In the genomic region with DNA sequence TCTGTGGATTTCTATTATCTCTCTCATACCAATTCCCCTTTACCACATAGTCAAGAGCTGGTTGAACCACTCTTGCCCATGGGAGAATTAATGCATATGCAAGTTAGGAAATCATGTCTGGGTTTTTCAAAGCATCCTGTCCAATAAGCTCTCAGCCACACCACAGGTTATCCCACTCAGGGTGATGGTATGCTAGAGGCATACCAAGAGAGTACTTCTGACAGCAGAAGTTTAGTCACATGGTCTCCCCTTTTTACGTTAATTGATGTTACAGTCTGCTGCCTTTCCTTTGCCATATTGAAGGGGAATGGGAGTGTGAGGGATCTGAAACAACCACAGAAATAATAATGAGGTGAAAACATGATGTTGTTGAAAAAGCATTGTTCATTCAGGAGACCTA, we compare ENCODE assay signal across 27 cellular contexts.
A peak's percentile ranks its signal among the peaks of the same experiment; 100 is the strongest.
DNase-seq lines count a peak whose midpoint lies in the region; ATAC-seq, FAIRE-seq and TF ChIP-seq lines count a peak whose summit lies in the region.
"Had no signal": no experiment of that assay in that cellular context is flagged by ENCODE, and none has a peak within 500 bp of the region (broad histone marks: within the 10 kb centered on the region; RNA-seq: fewer than 3 reads in every experiment).

No MANE protein-coding gene starts in this region.

- H3K79me1 ChIP-seq in H9 (ENCODE audit: insufficient read depth, low read depth, low read length, poor library complexity, severe bottlenecking) (no peaks in the 10 kb centered on the region), H1 (ENCODE audit: low read depth, low read length) (no peaks in the 10 kb centered on the region)

- H4K20me1 ChIP-seq in H9 (ENCODE audit: control insufficient read depth, insufficient read depth, insufficient read length) (no peaks in the 10 kb centered on the region), H1 (replicated peaks in 1 of 2; ENCODE audit: control insufficient read depth in 1 of 2, insufficient read depth in 2 of 2, low read length in 2 of 2) (no peaks in the 10 kb centered on the region)

- DNase-seq in AG10803 (ENCODE audit: low read depth) (peak; percentile 10), H9 (no peak), H1 (ENCODE audit: low read depth in 1 of 2, low spot score in 2 of 2) (no peak), iris pigment epithelial cell (ENCODE audit: low read depth) (peak; percentile 1), GM19240 (ENCODE audit: insufficient read length, low spot score) (no peak)
- DNase-seq in activated CD4-positive, alpha-beta T cell treated with anti-CD3 and anti-CD28 coated beads, Interleukin-2, amount 10 ng/mL, durations not matched to agents 24 days and 14 days, result no peak
- DNase-seq: Calu3; DMS153; DND-41; GM23248; HCEC 1CT; MM.1S; NCI-H2029; NCI-H446; NCI-H524 treated with DMSO at 0.1 percent for 48 hours; NCI-H774; NK-92 treated with Interleukin-12 subunit alpha and Interleukin-12 subunit beta, amount 100 ng/mL, for 24 hours; PC-3; SJCRH30 had no signal

- CTCF ChIA-PET in H1 (lab: Charles Lee; ENCODE audit: partially characterized antibody), result interaction anchor here (0.6 to 0.7 kb wide), 2 partner anchors 202 to 491 kb away, joined by 3 read pairs; no protein-coding TSS in a partner anchor

- POLR2A ChIA-PET in H1 (lab: Charles Lee; ENCODE audit: partially characterized antibody), result no interaction called here

- no peak overlapping the region for H3K9ac ChIP-seq in H9 (ENCODE audit: extremely low read depth, insufficient read length, low read length)
- no peak overlapping the region for H3K9ac ChIP-seq in H1 (replicated peaks in 1 of 4; ENCODE audit: extremely low read depth in 1 of 4, low read depth in 3 of 4, low read length in 3 of 4)
- H3K9ac ChIP-seq: GM23248, KMS-11 had no signal

- H3K23ac ChIP-seq in H9 (ENCODE audit: insufficient read length, low read depth, low read length) (no peak overlapping the region), H1 (ENCODE audit: insufficient read length) (no peak overlapping the region)

- H3K4ac ChIP-seq in H9 (ENCODE audit: low read depth, low read length) (no peak overlapping the region), H1 (replicated peaks; ENCODE audit: insufficient read length, low read depth, low read length) (no peak overlapping the region)

- H3K23me2 ChIP-seq in H9 (ENCODE audit: insufficient read length, low read depth, low read length, poor library complexity, severe bottlenecking) (no peaks in the 10 kb centered on the region), H1 (ENCODE audit: low read depth, low read length) (no peaks in the 10 kb centered on the region)

- TF ChIP-seq RAD21 in H1 (IDR thresholded peaks at IDR 0.05 in 1 of 2, conservative IDR thresholded peaks at IDR 0.05 in 1 of 2; ENCODE audit: low read depth in 2 of 2, low read length in 2 of 2), result no peak

- H4K91ac ChIP-seq in H9 (ENCODE audit: insufficient read length, low read depth, low read length) (no peak overlapping the region), H1 (replicated peaks; ENCODE audit: insufficient read length, low read length) (no peak overlapping the region)

- H3K14ac ChIP-seq in H9 (ENCODE audit: insufficient read depth, low read length), result no peak overlapping the region
- no peak overlapping the region for H3K14ac ChIP-seq in H1 (ENCODE audit: insufficient read length)

- H3K4me1 ChIP-seq in H9 (ENCODE audit: insufficient read depth, low read length), result peaks cover 10% of the 10 kb centered on the region; the same call in 1 of the 2 replicates
- H3K4me1 ChIP-seq in H1 (replicated peaks in 1 of 4; ENCODE audit: control insufficient read depth in 3 of 4, insufficient read depth in 4 of 4, low read length in 3 of 4), result peaks cover 0 to 8% (median 3%) of the 10 kb centered on the region in 4 experiments; a peak in 4 of 7 replicates
- H3K4me1 ChIP-seq: SJCRH30 had no signal

- H3K79me2 ChIP-seq in H9 (ENCODE audit: insufficient read depth, low read length) (no peaks in the 10 kb centered on the region), H1 (ENCODE audit: control insufficient read depth in 1 of 2, insufficient read depth in 2 of 2, low read length in 2 of 2) (no peaks in the 10 kb centered on the region)

- H3K4me2 ChIP-seq in H9 (ENCODE audit: insufficient read depth, insufficient read length, low read length) (no peak overlapping the region), H1 (ENCODE audit: insufficient read depth in 1 of 2, low read depth in 2 of 2, low read length in 2 of 2) (peak overlapping the region in 1 of 2 experiments; percentile 13; a peak in 1 of 4 replicates)
- H3K4me2 ChIP-seq: KMS-11 had no signal

- H3K4me3 ChIP-seq in AG10803 (ENCODE audit: low read length), result no peak overlapping the region
- H3K4me3 ChIP-seq in H1 (ENCODE audit: extremely low read depth in 1 of 4, insufficient read depth in 2 of 4, low read depth in 3 of 4, low read length in 4 of 4), result no peak overlapping the region
- H3K4me3 ChIP-seq: GM23248, SJCRH30 had no signal

- TF ChIP-seq POLR2A in H1 (IDR thresholded peaks at IDR 0.05; ENCODE audit: control extremely low read depth in 1 of 2, low read depth in 2 of 2, low read length in 2 of 2), result no peak

- H3K9me3 Mint-ChIP-seq in H9, result no peaks in the 10 kb centered on the region
- no peaks in the 10 kb centered on the region for H3K9me3 Mint-ChIP-seq in activated CD4-positive, alpha-beta T cell treated with anti-CD3 and anti-CD28 coated beads, Interleukin-2, amount 10 ng/mL, durations not matched to agents 24 days and 14 days
- H3K9me3 Mint-ChIP-seq: IgD-negative memory B cell had no signal

- H4K8ac ChIP-seq in H9 (replicated peaks; ENCODE audit: insufficient read length, low read depth, low read length), result no peak overlapping the region
- H4K8ac ChIP-seq in H1 (ENCODE audit: extremely low read depth, insufficient read depth, low read length), result no peak overlapping the region

- intact Hi-C loops in activated CD4-positive, alpha-beta T cell treated with anti-CD3 and anti-CD28 coated beads, Interleukin-2, amount 10 ng/mL, durations not matched to agents 24 days and 14 days (cut with micrococcal nuclease), result no loop called here

- H3K27me3 Mint-ChIP-seq in H9 (ENCODE audit: low read depth), result no peaks in the 10 kb centered on the region
- no peaks in the 10 kb centered on the region for H3K27me3 Mint-ChIP-seq in activated CD4-positive, alpha-beta T cell treated with anti-CD3 and anti-CD28 coated beads, Interleukin-2, amount 10 ng/mL, durations not matched to agents 24 days and 14 days

- H2BK12ac ChIP-seq in H9 (ENCODE audit: insufficient read length, low read depth, low read length) (no peak overlapping the region), H1 (ENCODE audit: low read depth, low read length) (no peak overlapping the region)

- H2BK20ac ChIP-seq in H9 (ENCODE audit: low read depth, low read length, poor library complexity, severe bottlenecking) (no peak overlapping the region), H1 (ENCODE audit: low read length) (no peak overlapping the region)

- WGBS in H9 (ENCODE audit: extremely low coverage, insufficient read length, low lambda C conversion rate), result no CpG with 5 or more reads among the region's 1 CpG
- WGBS in H1 (ENCODE audit: extremely low coverage in 1 of 2, insufficient coverage in 1 of 2, insufficient read length in 1 of 2, insufficient replicate concordance in 2 of 2, low coverage in 1 of 2, low lambda C conversion rate in 2 of 2, missing lambda C conversion rate in 1 of 2), 2 experiments, result 42% methylated on average over 1 of the region's 1 CpG; no CpG with 5 or more reads in 1 of the 2 experiments

- ATAC-seq in GM21723 (IDR thresholded peaks at IDR 0.05; ENCODE audit: unreplicated experiment) (no peak), GM19455 (IDR thresholded peaks at IDR 0.05; ENCODE audit: unreplicated experiment) (no peak)
- ATAC-seq: PC-3, SK-N-SH treated with all-trans-retinoic acid at 6 μM for 48 hours had no signal

- H3K56ac ChIP-seq in H9 (ENCODE audit: insufficient read length, low read depth, low read length), result no peak overlapping the region
- no peak overlapping the region for H3K56ac ChIP-seq in H1 (replicated peaks; ENCODE audit: insufficient read length, low read depth, low read length)

- H2AK5ac ChIP-seq in H9 (ENCODE audit: insufficient read length, low read length) (no peak overlapping the region), H1 (ENCODE audit: low read depth, low read length) (no peak overlapping the region)

- H2BK5ac ChIP-seq in H9 (ENCODE audit: insufficient read length, low read length) (no peak overlapping the region), H1 (ENCODE audit: low read depth, low read length) (no peak overlapping the region)

- H3K36me3 ChIP-seq in H1 (ENCODE audit: control insufficient read depth in 2 of 4, insufficient read depth in 4 of 4, low read length in 3 of 4), result no peaks in the 10 kb centered on the region
- H3K36me3 ChIP-seq: SJCRH30 had no signal

- no peak overlapping the region for H3K4me3 Mint-ChIP-seq in H9
- H3K4me3 Mint-ChIP-seq in activated CD4-positive, alpha-beta T cell treated with anti-CD3 and anti-CD28 coated beads, Interleukin-2, amount 10 ng/mL, durations not matched to agents 24 days and 14 days, result no peak overlapping the region
- H3K4me3 Mint-ChIP-seq: IgD-negative memory B cell had no signal

- H2BK120ac ChIP-seq in H9 (ENCODE audit: low read depth, low read length, poor library complexity, severe bottlenecking) (no peak overlapping the region), H1 (replicated peaks; ENCODE audit: low read depth, low read length) (no peak overlapping the region)

- H3K27me3 ChIP-seq in H9 (ENCODE audit: insufficient read depth, low read length), result no peaks in the 10 kb centered on the region
- H3K27me3 ChIP-seq in H1 (replicated peaks in 1 of 4; ENCODE audit: control insufficient read depth in 3 of 4, extremely low read depth in 1 of 4, insufficient read depth in 3 of 4, low read length in 3 of 4), result no peaks in the 10 kb centered on the region
- H3K27me3 ChIP-seq: SJCRH30 had no signal

- FAIRE-seq in H1 (lab: Jason Lieb, UNC), result peak; percentile 78
- FAIRE-seq: G401.6 had no signal

- TF ChIP-seq CTCF in AG10803 (conservative IDR thresholded peaks at IDR 0.05; ENCODE audit: low read length) (no peak), H9 (conservative IDR thresholded peaks at IDR 0.05) (no peak), H1 (IDR thresholded peaks at IDR 0.05; ENCODE audit: control extremely low read depth in 1 of 3, insufficient read depth in 1 of 3, low read depth in 1 of 3, low read length in 3 of 3) (no peak)

- H3K4me1 Mint-ChIP-seq in H9, result peaks cover 25% of the 10 kb centered on the region in 2 experiments
- no peaks in the 10 kb centered on the region for H3K4me1 Mint-ChIP-seq in activated CD4-positive, alpha-beta T cell treated with anti-CD3 and anti-CD28 coated beads, Interleukin-2, amount 10 ng/mL, durations not matched to agents 24 days and 14 days
- H3K4me1 Mint-ChIP-seq: IgD-negative memory B cell had no signal

- H3K27ac ChIP-seq in H9 (ENCODE audit: insufficient read length, low read depth, low read length) (no peak overlapping the region), H1 (ENCODE audit: low read depth, low read length) (no peak overlapping the region)
- H3K27ac ChIP-seq: 22Rv1, GM23248, HL-60, KMS-11, SJCRH30 had no signal

- no peak overlapping the region for H3T11ph ChIP-seq in H9 (ENCODE audit: low read length)

- peak overlapping the region in 2 of 3 experiments; percentile 56 to 82; a peak in 2 of 7 replicates for H3K27ac Mint-ChIP-seq in H9
- H3K27ac Mint-ChIP-seq in activated CD4-positive, alpha-beta T cell treated with anti-CD3 and anti-CD28 coated beads, Interleukin-2, amount 10 ng/mL, durations not matched to agents 24 days and 14 days, result no peak overlapping the region
- H3K27ac Mint-ChIP-seq: IgD-negative memory B cell had no signal

- H3K9me3 ChIP-seq in H9 (ENCODE audit: control insufficient read depth, low read depth, low read length) (no peaks in the 10 kb centered on the region), H1 (ENCODE audit: insufficient read depth in 2 of 2, low read depth in 1 of 2, low read length in 1 of 2) (no peaks in the 10 kb centered on the region)
- H3K9me3 ChIP-seq: SJCRH30 had no signal

- H3K18ac ChIP-seq in H9 (ENCODE audit: insufficient read length, low read depth, low read length), result no peak overlapping the region
- no peak overlapping the region for H3K18ac ChIP-seq in H1 (ENCODE audit: extremely low read depth, low read length)

- H2AFZ ChIP-seq in H9 (ENCODE audit: low read length), result no peak overlapping the region
- H2AFZ ChIP-seq in H1 (ENCODE audit: low read length), result peak overlapping the region; percentile 86
- H2AFZ ChIP-seq: GM23248 had no signal

- H3K36me3 Mint-ChIP-seq in H9 (ENCODE audit: insufficient read depth in 1 of 3, low read depth in 3 of 3), result no peaks in the 10 kb centered on the region
- no peaks in the 10 kb centered on the region for H3K36me3 Mint-ChIP-seq in activated CD4-positive, alpha-beta T cell treated with anti-CD3 and anti-CD28 coated beads, Interleukin-2, amount 10 ng/mL, durations not matched to agents 24 days and 14 days (ENCODE audit: low read depth)
- H3K36me3 Mint-ChIP-seq: IgD-negative memory B cell had no signal

- H4K5ac ChIP-seq in H9 (ENCODE audit: insufficient read length, low read depth, low read length) (no peak overlapping the region), H1 (ENCODE audit: insufficient read length, low read depth, low read length) (no peak overlapping the region)

- no peak for TF ChIP-seq EP300 in H1 (IDR thresholded peaks at IDR 0.05; ENCODE audit: borderline replicate concordance in 1 of 2, low read depth in 2 of 2, low read length in 2 of 2)

- H2BK15ac ChIP-seq in H9 (ENCODE audit: low read depth, low read length) (no peak overlapping the region), H1 (ENCODE audit: low read length) (no peak overlapping the region)

Comparison
In these comparisons a context has a peak if more than half of its experiments do, and no peak if none do; other contexts are left out.
1. DNase-seq: peak in AG10803 (single experiment) and iris pigment epithelial cell (single experiment); none in H9 (single experiment), H1 (0 of 2), GM19240 (single experiment) and activated CD4-positive, alpha-beta T cell treated with anti-CD3 and anti-CD28 coated beads, Interleukin-2, amount 10 ng/mL, durations not matched to agents 24 days and 14 days (single experiment).